In genomic region chr7:152414779-152415178, GRCh38 we compare ENCODE assay signal across 24 cellular contexts.
"Had no signal": no experiment of that assay in that cellular context is flagged by ENCODE, and none has a peak within 500 bp of the region (broad histone marks: within the 10 kb centered on the region; RNA-seq: fewer than 3 reads in every experiment).

No MANE protein-coding gene starts in this region.

- H3K4me3 Mint-ChIP-seq: dendritic cell treated with granulocyte-macrophage colony-stimulating factor and Interleukin-4, amounts not matched to agents 40 ng/mL and 50 ng/mL, for 4 days; effector memory CD8-positive, alpha-beta T cell; endodermal cell had no signal

- H3K9me3 Mint-ChIP-seq: dendritic cell treated with granulocyte-macrophage colony-stimulating factor and Interleukin-4, amounts not matched to agents 40 ng/mL and 50 ng/mL, for 4 days; effector memory CD8-positive, alpha-beta T cell had no signal

- H3K4me3 ChIP-seq: colonic mucosa, coronary artery, dorsolateral prefrontal cortex, esophagus muscularis mucosa, esophagus squamous epithelium, gastrocnemius medialis, gastroesophageal sphincter, heart left ventricle, heart right ventricle had no signal

- H3K36me3 ChIP-seq: colonic mucosa, esophagus muscularis mucosa, gastrocnemius medialis, gastroesophageal sphincter, heart left ventricle had no signal

- H3K27me3 Mint-ChIP-seq: dendritic cell treated with granulocyte-macrophage colony-stimulating factor and Interleukin-4, amounts not matched to agents 40 ng/mL and 50 ng/mL, for 4 days; effector memory CD8-positive, alpha-beta T cell had no signal

- H3K9me3 ChIP-seq: colonic mucosa, esophagus muscularis mucosa, esophagus squamous epithelium, gastrocnemius medialis, gastroesophageal sphincter, heart left ventricle had no signal

- DNase-seq: colonic mucosa; cortex of kidney; dermis blood vessel endothelial cell; dorsolateral prefrontal cortex; effector CD4-positive, alpha-beta T cell; effector CD8-positive, alpha-beta T cell; effector memory CD4-positive, alpha-beta T cell; effector memory CD8-positive, alpha-beta T cell; endodermal cell; erythroblast; esophagus squamous epithelium; foreskin fibroblast; foreskin keratinocyte; foreskin melanocyte; gastrocnemius medialis; glutamatergic neuron; head of caudate nucleus; heart left ventricle; heart right ventricle had no signal

- H3K4me1 ChIP-seq: colonic mucosa, foreskin keratinocyte had no signal

- H3K27ac ChIP-seq: colonic mucosa, coronary artery, dorsolateral prefrontal cortex, epithelial cell of prostate, esophagus muscularis mucosa, esophagus squamous epithelium, foreskin keratinocyte, gastrocnemius medialis, gastroesophageal sphincter, heart left ventricle, heart right ventricle had no signal

- H3K27ac Mint-ChIP-seq: dendritic cell treated with granulocyte-macrophage colony-stimulating factor and Interleukin-4, amounts not matched to agents 40 ng/mL and 50 ng/mL, for 4 days; endodermal cell had no signal

- H3K27me3 ChIP-seq: colonic mucosa, dorsolateral prefrontal cortex, esophagus muscularis mucosa, esophagus squamous epithelium, foreskin keratinocyte, gastrocnemius medialis, gastroesophageal sphincter, heart left ventricle, heart right ventricle had no signal
